Comparison of ENCODE assay signal across 17 cellular contexts in genomic region chr2:106075038-106075437, GRCh38.
A peak's percentile ranks its signal among the peaks of the same experiment; 100 is the strongest.
DNase-seq lines count a peak whose midpoint lies in the region; TF ChIP-seq lines count a peak whose summit lies in the region.
"Had no signal": no experiment of that assay in that cellular context is flagged by ENCODE, and none has a peak within 500 bp of the region (broad histone marks: within the 10 kb centered on the region; RNA-seq: fewer than 3 reads in every experiment).

No MANE protein-coding gene starts in this region.

- no peaks in the 10 kb centered on the region for H3K27me3 ChIP-seq in hepatocyte
- H3K27me3 ChIP-seq: BE2C had no signal

- intact Hi-C loops in activated CD4-positive, alpha-beta memory T cell treated with anti-CD3 and anti-CD28 coated beads for 36 hours (cut with micrococcal nuclease): no loop called here

- no peak overlapping the region for H3K27ac ChIP-seq in hepatocyte

- H3K9me3 Mint-ChIP-seq in HFFc6: no peaks in the 10 kb centered on the region
- no peaks in the 10 kb centered on the region for H3K9me3 Mint-ChIP-seq in activated CD4-positive, alpha-beta memory T cell treated with anti-CD3 and anti-CD28 coated beads for 36 hours
- H3K9me3 Mint-ChIP-seq: CD4-positive, CD25-positive, alpha-beta regulatory T cell; CD8-positive, alpha-beta memory T cell had no signal

- in situ Hi-C loops in ACHN (cut with HindIII; ENCODE audit: low pct_ligation_motif_present, low pct_unique_long_range_greater_than_20kb, low sequenced_read_pairs): no loop called here

- no peaks in the 10 kb centered on the region for H4K20me1 ChIP-seq in hepatocyte (ENCODE audit: insufficient read depth, poor library complexity, severe bottlenecking)

- POLR2A ChIA-PET in activated CD4-positive, alpha-beta memory T cell treated with anti-CD3 and anti-CD28 coated beads for 36 hours (lab: Charles Lee): no interaction called here

- no peaks in the 10 kb centered on the region for H3K36me3 ChIP-seq in hepatocyte (replicated peaks; ENCODE audit: insufficient read depth, low read depth)
- H3K36me3 ChIP-seq: BE2C, HAP-1 had no signal

- no peaks in the 10 kb centered on the region for H3K9me3 ChIP-seq in hepatocyte (ENCODE audit: low read depth)
- H3K9me3 ChIP-seq: BE2C, Caco-2, HAP-1 had no signal

- TF ChIP-seq CTCF in AG10803 (conservative IDR thresholded peaks at IDR 0.05; ENCODE audit: low read length): no peak
- no peak for TF ChIP-seq CTCF in HFFc6 (IDR thresholded peaks at IDR 0.05)
- TF ChIP-seq CTCF in choroid plexus epithelial cell (conservative IDR thresholded peaks at IDR 0.05; ENCODE audit: low read depth, low read length): no peak
- TF ChIP-seq CTCF in foreskin fibroblast (IDR thresholded peaks at IDR 0.05; ENCODE audit: low read depth, low read length): no peak
- TF ChIP-seq CTCF in hepatocyte (IDR thresholded peaks at IDR 0.05; ENCODE audit: poor library complexity): no peak

- H3K27me3 Mint-ChIP-seq in HFFc6 (ENCODE audit: insufficient read depth): peaks cover 14% of the 10 kb centered on the region
- no peaks in the 10 kb centered on the region for H3K27me3 Mint-ChIP-seq in activated CD4-positive, alpha-beta memory T cell treated with anti-CD3 and anti-CD28 coated beads for 36 hours

- no peak overlapping the region for H3K4me3 ChIP-seq in AG10803 (ENCODE audit: low read length)
- H3K4me3 ChIP-seq in choroid plexus epithelial cell (ENCODE audit: low read depth, low read length): no peak overlapping the region
- no peak overlapping the region for H3K4me3 ChIP-seq in foreskin fibroblast (ENCODE audit: low read depth in 1 of 2, low read length in 2 of 2)
- H3K4me3 ChIP-seq in hepatocyte: no peak overlapping the region
- H3K4me3 ChIP-seq: HAP-1 had no signal

- H3K4me1 Mint-ChIP-seq in HFFc6 (ENCODE audit: low read depth): no peaks in the 10 kb centered on the region
- peaks cover 9% of the 10 kb centered on the region for H3K4me1 Mint-ChIP-seq in activated CD4-positive, alpha-beta memory T cell treated with anti-CD3 and anti-CD28 coated beads for 36 hours (ENCODE audit: low read depth)

- no peak overlapping the region for H3K27ac Mint-ChIP-seq in HFFc6
- H3K27ac Mint-ChIP-seq in activated CD4-positive, alpha-beta memory T cell treated with anti-CD3 and anti-CD28 coated beads for 36 hours: no peak overlapping the region
- H3K27ac Mint-ChIP-seq: CD8-positive, alpha-beta memory T cell had no signal

- no peaks in the 10 kb centered on the region for H3K36me3 Mint-ChIP-seq in HFFc6 (ENCODE audit: low read depth)
- no peaks in the 10 kb centered on the region for H3K36me3 Mint-ChIP-seq in activated CD4-positive, alpha-beta memory T cell treated with anti-CD3 and anti-CD28 coated beads for 36 hours
- H3K36me3 Mint-ChIP-seq: CD4-positive, CD25-positive, alpha-beta regulatory T cell; CD8-positive, alpha-beta memory T cell had no signal

- no peak overlapping the region for H3K4me3 Mint-ChIP-seq in HFFc6
- no peak overlapping the region for H3K4me3 Mint-ChIP-seq in activated CD4-positive, alpha-beta memory T cell treated with anti-CD3 and anti-CD28 coated beads for 36 hours

- DNase-seq in AG10803 (ENCODE audit: low read depth) (peak; percentile 17), HFFc6 (peak; percentile 12), choroid plexus epithelial cell (ENCODE audit: low read depth) (peak; percentile 13), foreskin fibroblast (peak; percentile 10 to 26), ACHN (no peak), hepatocyte (ENCODE audit: low spot score) (no peak), NCI-H345 treated with DMSO at 0.1 percent for 48 hours (lab: John Stamatoyannopoulos, UW; ENCODE audit: unreplicated experiment) (no peak)
- no peak for DNase-seq in activated CD4-positive, alpha-beta memory T cell treated with anti-CD3 and anti-CD28 coated beads for 36 hours
- DNase-seq: 8988T; BE2C; C1 segment of cervical spinal cord; Caco-2; CD4-positive, CD25-positive, alpha-beta regulatory T cell; CD8-positive, alpha-beta memory T cell; DMS79; GF-D8 had no signal

- CTCF ChIA-PET in activated CD4-positive, alpha-beta memory T cell treated with anti-CD3 and anti-CD28 coated beads for 36 hours (lab: Charles Lee): no interaction called here

- no peaks in the 10 kb centered on the region for H3K4me1 ChIP-seq in hepatocyte (ENCODE audit: insufficient read depth)
- H3K4me1 ChIP-seq: BE2C, Caco-2, HAP-1 had no signal

- H3K9me2 ChIP-seq in hepatocyte (replicated peaks; ENCODE audit: insufficient read depth): no peaks in the 10 kb centered on the region

- no peak overlapping the region for H3K4me2 ChIP-seq in hepatocyte

- H2AFZ ChIP-seq in hepatocyte: no peak overlapping the region

- H3K79me2 ChIP-seq in hepatocyte: no peaks in the 10 kb centered on the region

- WGBS in hepatocyte (ENCODE audit: low lambda C conversion rate, missing lambda C conversion rate): 80% methylated on average over 2 of the region's 2 CpGs

Comparison
In these comparisons a context has a peak if more than half of its experiments do, and no peak if none do; other contexts are left out.
1. DNase-seq: peak in AG10803 (single experiment), HFFc6 (single experiment), choroid plexus epithelial cell (single experiment) and foreskin fibroblast (2 of 2); none in ACHN (single experiment), activated CD4-positive, alpha-beta memory T cell treated with anti-CD3 and anti-CD28 coated beads for 36 hours (single experiment), hepatocyte (single experiment) and NCI-H345 treated with DMSO at 0.1 percent for 48 hours (single experiment).